ENCODE assay signal across 24 cellular contexts in genomic region chr22:23693979-23694680, GRCh38. TPM values are rescaled to one million over a fixed set of nuclear protein-coding genes. Genes with fewer than 3 reads are reported as not detected.
DNase-seq lines count a peak whose midpoint lies in the region; ATAC-seq and TF ChIP-seq lines count a peak whose summit lies in the region.
"Had no signal": no experiment of that assay in that cellular context is flagged by ENCODE, and none has a peak within 500 bp of the region (broad histone marks: within the 10 kb centered on the region; RNA-seq: fewer than 3 reads in every experiment).

No MANE protein-coding gene starts in this region.

- H3K36me3 Mint-ChIP-seq in activated CD4-positive, alpha-beta T cell treated with anti-CD3 and anti-CD28 coated beads for 36 hours (ENCODE audit: low read depth) = peaks cover 31% of the 10 kb centered on the region
- H3K36me3 Mint-ChIP-seq in T-helper 17 cell (ENCODE audit: low read depth) = peaks cover 7% of the 10 kb centered on the region
- H3K36me3 Mint-ChIP-seq in memory B cell = peaks cover 18% of the 10 kb centered on the region

- H3K36me3 ChIP-seq in BLaER1 treated with 17β-estradiol and CSF1 and Interleukin-3, amounts not matched to agents 10 nM and 100 nM = peaks cover 53 to 77% (median 67%) of the 10 kb centered on the region in 11 experiments
- peaks cover 31% of the 10 kb centered on the region for H3K36me3 ChIP-seq in upper lobe of right lung

- H3K4me3 ChIP-seq in BLaER1 treated with 17β-estradiol and CSF1 and Interleukin-3, amounts not matched to agents 10 nM and 100 nM = no peak overlapping the region
- no peak overlapping the region for H3K4me3 ChIP-seq in upper lobe of right lung
- H3K4me3 ChIP-seq: esophagus muscularis mucosa, gastrocnemius medialis, suprapubic skin had no signal

- POLR2A ChIA-PET in activated CD4-positive, alpha-beta T cell treated with anti-CD3 and anti-CD28 coated beads for 36 hours (lab: Charles Lee) = no interaction called here

- H4K20me1 ChIP-seq in BLaER1 treated with 17β-estradiol and CSF1 and Interleukin-3, amounts not matched to agents 10 nM and 100 nM = peaks cover 0 to 43% (median 6%) of the 10 kb centered on the region in 11 experiments; a peak in 8 of 22 replicates

- TF ChIP-seq CTCF in upper lobe of right lung (IDR thresholded peaks at IDR 0.05) = no peak

- H3K27me3 Mint-ChIP-seq in activated CD4-positive, alpha-beta T cell treated with anti-CD3 and anti-CD28 coated beads for 36 hours = no peaks in the 10 kb centered on the region
- no peaks in the 10 kb centered on the region for H3K27me3 Mint-ChIP-seq in T-helper 17 cell
- no peaks in the 10 kb centered on the region for H3K27me3 Mint-ChIP-seq in memory B cell

- H3K27me3 ChIP-seq in BLaER1 treated with 17β-estradiol and CSF1 and Interleukin-3, amounts not matched to agents 10 nM and 100 nM = no peaks in the 10 kb centered on the region
- H3K27me3 ChIP-seq in upper lobe of right lung = no peaks in the 10 kb centered on the region
- H3K27me3 ChIP-seq: BE2C, esophagus muscularis mucosa, gastrocnemius medialis, suprapubic skin had no signal

- H3K4me2 ChIP-seq in BLaER1 treated with 17β-estradiol and CSF1 and Interleukin-3, amounts not matched to agents 10 nM and 100 nM = peak overlapping the region in 9 of 11 experiments; percentile 88 to 99 (median 94); a peak in 17 of 22 replicates

- peaks cover 41 to 79% (median 74%) of the 10 kb centered on the region in 10 experiments for H3K4me1 ChIP-seq in BLaER1 treated with 17β-estradiol and CSF1 and Interleukin-3, amounts not matched to agents 10 nM and 100 nM
- peaks cover 3% of the 10 kb centered on the region for H3K4me1 ChIP-seq in upper lobe of right lung
- H3K4me1 ChIP-seq: BE2C, esophagus muscularis mucosa, suprapubic skin had no signal

- no peaks in the 10 kb centered on the region for H3K9me3 Mint-ChIP-seq in activated CD4-positive, alpha-beta T cell treated with anti-CD3 and anti-CD28 coated beads for 36 hours (ENCODE audit: low read depth)
- H3K9me3 Mint-ChIP-seq in memory B cell = no peaks in the 10 kb centered on the region
- H3K9me3 Mint-ChIP-seq: nephron had no signal

- ATAC-seq in activated CD4-positive, alpha-beta T cell treated with anti-CD3 and anti-CD28 coated beads for 36 hours = no peak
- no peak for ATAC-seq in T-helper 17 cell
- no peak for ATAC-seq in memory B cell (ENCODE audit: low read depth)
- ATAC-seq in upper lobe of right lung = no peak
- no peak for ATAC-seq in GM18868 (IDR thresholded peaks at IDR 0.05; ENCODE audit: unreplicated experiment)
- ATAC-seq: left cardiac atrium, SK-N-SH treated with all-trans-retinoic acid at 6 μM for 48 hours had no signal

- H3K9me3 ChIP-seq in BLaER1 treated with 17β-estradiol and CSF1 and Interleukin-3, amounts not matched to agents 10 nM and 100 nM (replicated peaks in 1 of 11) = no peaks in the 10 kb centered on the region
- H3K9me3 ChIP-seq in T-helper 17 cell (ENCODE audit: control insufficient read depth, low read length, poor library complexity, severe bottlenecking) (no peaks in the 10 kb centered on the region), upper lobe of right lung (no peaks in the 10 kb centered on the region)
- H3K9me3 ChIP-seq: BE2C, esophagus muscularis mucosa, gastrocnemius medialis, suprapubic skin had no signal

- H3K9ac ChIP-seq in BLaER1 treated with 17β-estradiol and CSF1 and Interleukin-3, amounts not matched to agents 10 nM and 100 nM = 0 out of 22 replicates have a peak overlapping the region, but pooled peaks of 1 of the 11 experiments have one; percentile 8

- H3K4me1 Mint-ChIP-seq in activated CD4-positive, alpha-beta T cell treated with anti-CD3 and anti-CD28 coated beads for 36 hours = peaks cover 33% of the 10 kb centered on the region
- peaks cover 37% of the 10 kb centered on the region for H3K4me1 Mint-ChIP-seq in T-helper 17 cell
- H3K4me1 Mint-ChIP-seq in memory B cell = peaks cover 21% of the 10 kb centered on the region

- no peak for DNase-seq in activated CD4-positive, alpha-beta T cell treated with anti-CD3 and anti-CD28 coated beads for 36 hours
- DNase-seq in activated CD4-positive, alpha-beta T cell treated with anti-CD3 and anti-CD28 coated beads for 1 hour = no peak
- DNase-seq in T-helper 17 cell (no peak), memory B cell (ENCODE audit: low spot score in 2 of 2) (no peak), upper lobe of right lung (no peak), NCI-H2227 treated with DMSO at 0.1 percent for 48 hours (lab: John Stamatoyannopoulos, UW) (no peak)
- DNase-seq: activated CD4-positive, alpha-beta T cell treated with anti-CD3 and anti-CD28 coated beads for 48 hours; activated T-cell treated with anti-CD3 and anti-CD28 coated beads, Interleukin-2, amount 50 U/mL, for 48 hours; amygdala; BE2C; DMS 273 treated with DMSO at 0.1 percent for 48 hours; gastrocnemius medialis; GDM1; left cardiac atrium; mesendoderm; NCI-H1417 treated with DMSO at 0.1 percent for 48 hours had no signal

- intact Hi-C loops in activated CD4-positive, alpha-beta T cell treated with anti-CD3 and anti-CD28 coated beads for 36 hours (cut with DNase I, micrococcal nuclease) = no loop called here
- intact Hi-C loops in upper lobe of right lung (cut with DNase I) = no loop called here

- H3K4me3 Mint-ChIP-seq in activated CD4-positive, alpha-beta T cell treated with anti-CD3 and anti-CD28 coated beads for 36 hours = no peak overlapping the region
- H3K4me3 Mint-ChIP-seq in T-helper 17 cell (no peak overlapping the region), memory B cell (no peak overlapping the region)
- H3K4me3 Mint-ChIP-seq: nephron had no signal

- peak overlapping the region in 8 of 11 experiments; percentile 6 to 97 (median 94); a peak in 13 of 22 replicates for H3K27ac ChIP-seq in BLaER1 treated with 17β-estradiol and CSF1 and Interleukin-3, amounts not matched to agents 10 nM and 100 nM
- H3K27ac ChIP-seq in upper lobe of right lung = no peak overlapping the region
- H3K27ac ChIP-seq: esophagus muscularis mucosa, RWPE1, suprapubic skin had no signal

- CTCF ChIA-PET in activated CD4-positive, alpha-beta T cell treated with anti-CD3 and anti-CD28 coated beads for 36 hours (lab: Charles Lee) = interaction anchor here (0.7 to 1.4 kb wide), 2 partner anchors 20 to 25 kb away, joined by 3 to 4 read pairs; no protein-coding TSS in a partner anchor

- peak overlapping the region; percentile 100 for H3K27ac Mint-ChIP-seq in activated CD4-positive, alpha-beta T cell treated with anti-CD3 and anti-CD28 coated beads for 36 hours
- peak overlapping the region; percentile 100 for H3K27ac Mint-ChIP-seq in T-helper 17 cell
- peak overlapping the region; percentile 47 for H3K27ac Mint-ChIP-seq in memory B cell
- H3K27ac Mint-ChIP-seq: nephron had no signal

RNA-seq across cellular contexts. Expression of gene RGL4, which starts 3.3 kb away (rescaled TPM):
- 10 to 100 TPM; 13.5 to 14.6 TPM for total RNA-seq in activated CD4-positive, alpha-beta T cell treated with anti-CD3 and anti-CD28 coated beads for 36 hours
- total RNA-seq in T-helper 17 cell (10 to 100 TPM; 16.0 to 20.2 TPM), upper lobe of right lung (1.2 TPM)
- total RNA-seq: MCF 10A, suprapubic skin had no signal

RNA-seq across cellular contexts. Expression of gene ZNF70, which starts 56.8 kb away (rescaled TPM):
- 1 to 10 TPM; 1.6 to 1.7 TPM for total RNA-seq in activated CD4-positive, alpha-beta T cell treated with anti-CD3 and anti-CD28 coated beads for 36 hours
- total RNA-seq in T-helper 17 cell = 1 to 10 TPM; 1.8 to 1.9 TPM
- 6.1 TPM for total RNA-seq in upper lobe of right lung

Comparison
In these comparisons a context has a peak if more than half of its experiments do, and no peak if none do; other contexts are left out.
1. H3K27ac Mint-ChIP-seq: peak in every context shown above with its lines; median percentile 100 in activated CD4-positive, alpha-beta T cell treated with anti-CD3 and anti-CD28 coated beads for 36 hours; 100 in T-helper 17 cell; 47 in memory B cell.